ENCODE assay signal across 23 cellular contexts in the genomic region with DNA sequence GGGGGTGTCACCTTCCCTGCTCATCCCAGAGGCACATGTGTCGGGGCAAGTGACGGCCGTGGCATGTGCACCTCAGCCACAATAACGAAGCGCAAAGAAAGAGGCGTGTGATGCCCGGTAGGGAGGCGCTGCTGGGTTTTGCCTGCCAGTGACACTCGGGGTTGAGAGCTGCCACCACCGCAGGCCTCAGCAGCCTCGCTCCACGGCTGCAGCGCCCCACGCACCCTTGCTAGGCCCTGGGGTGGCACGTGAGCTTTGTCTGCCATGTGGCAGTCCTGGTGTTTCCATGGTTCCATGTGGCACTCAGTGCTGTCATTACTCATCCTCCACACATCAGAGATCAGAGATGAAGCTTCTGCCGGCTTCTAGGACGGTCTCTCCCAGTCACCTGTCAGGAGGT.
"Had no signal": no experiment of that assay in that cellular context is flagged by ENCODE, and none has a peak within 500 bp of the region (broad histone marks: within the 10 kb centered on the region; RNA-seq: fewer than 3 reads in every experiment).

No MANE protein-coding gene starts in this region.

- H3K4me2 ChIP-seq: KMS-11 had no signal

- H3K27me3 Mint-ChIP-seq: IgD-negative memory B cell had no signal

- H3K4me3 ChIP-seq: K562, SJSA1, SK-N-MC had no signal

- H3K36me3 ChIP-seq: SJSA1 had no signal

- H3K27me3 ChIP-seq: SJSA1 had no signal

- H3K27ac ChIP-seq: KMS-11, SK-N-MC had no signal

- H3K36me3 Mint-ChIP-seq: IgD-negative memory B cell had no signal

- H3K9ac ChIP-seq: KMS-11 had no signal

- DNase-seq: Kasumi-1, MM.1S, NCI-H1092 treated with DMSO at 0.1 percent for 48 hours, NCI-H1436, NCI-H187, NCI-H2029, NCI-H2081 treated with DMSO at 0.1 percent for 48 hours, NCI-H2171, NCI-H226, NCI-H446, NCI-H510A, NCI-H524 treated with DMSO at 0.1 percent for 48 hours, NCI-H69, NCI-H774, Right ventricle myocardium superior, RPMI8226, SIG-M5 had no signal

- ATAC-seq: K562, Panc1 had no signal

- FAIRE-seq: K562 had no signal

- H3K9me3 ChIP-seq: SJSA1 had no signal

- H3K4me3 Mint-ChIP-seq: IgD-negative memory B cell had no signal
